In genomic region chr20:53707341-53708102, GRCh38 we compare ENCODE assay signal across 8 cellular contexts.
DNase-seq lines count a peak whose midpoint lies in the region; ATAC-seq and TF ChIP-seq lines count a peak whose summit lies in the region.

No MANE protein-coding gene starts in this region.

- intact Hi-C loops in activated T-helper 1 cell treated with anti-CD3 and anti-CD28 coated beads, Interleukin-12 subunit alpha, Interleukin-12 subunit beta, Interleukin-2, Interleukin-4 antibody, amounts not matched to agents 30 ng/mL and 10 ng/mL and 1 ng/mL, durations not matched to agents 14 hours and 24 hours and 36 hours (cut with micrococcal nuclease) = loop anchor here (1.0 to 5.0 kb wide), 19 partner anchors 14 to 630 kb away; partner anchors contain the start of gene PFDN4
- intact Hi-C loops in mucosa of descending colon (cut with DNase I, micrococcal nuclease) = no loop called here

- H3K4me3 ChIP-seq in mucosa of descending colon (no peak overlapping the region), H7 (ENCODE audit: insufficient read depth, low read depth, low read length) (no peak overlapping the region)

- H3K9me3 Mint-ChIP-seq in activated T-helper 1 cell treated with anti-CD3 and anti-CD28 coated beads, Interleukin-12 subunit alpha, Interleukin-12 subunit beta, Interleukin-2, Interleukin-4 antibody, amounts not matched to agents 30 ng/mL and 10 ng/mL and 1 ng/mL, durations not matched to agents 14 hours and 24 hours and 36 hours = no peaks in the 10 kb centered on the region

- H3K9me3 ChIP-seq in mucosa of descending colon = no peaks in the 10 kb centered on the region

- peak overlapping the region; percentile 61 for H3K4me3 Mint-ChIP-seq in activated T-helper 1 cell treated with anti-CD3 and anti-CD28 coated beads, Interleukin-12 subunit alpha, Interleukin-12 subunit beta, Interleukin-2, Interleukin-4 antibody, amounts not matched to agents 30 ng/mL and 10 ng/mL and 1 ng/mL, durations not matched to agents 14 hours and 24 hours and 36 hours

- H3K36me3 ChIP-seq in mucosa of descending colon (ENCODE audit: low read depth) = no peaks in the 10 kb centered on the region
- no peaks in the 10 kb centered on the region for H3K36me3 ChIP-seq in H7 (replicated peaks; ENCODE audit: control insufficient read depth, insufficient read depth, low read length)

- no peaks in the 10 kb centered on the region for H3K27me3 Mint-ChIP-seq in activated T-helper 1 cell treated with anti-CD3 and anti-CD28 coated beads, Interleukin-12 subunit alpha, Interleukin-12 subunit beta, Interleukin-2, Interleukin-4 antibody, amounts not matched to agents 30 ng/mL and 10 ng/mL and 1 ng/mL, durations not matched to agents 14 hours and 24 hours and 36 hours (ENCODE audit: insufficient read depth)

- peak; percentile 7 for ATAC-seq in GM19468 (IDR thresholded peaks at IDR 0.05; ENCODE audit: extremely low read depth, unreplicated experiment)
- ATAC-seq in mucosa of descending colon = peak; percentile 50
- no peak for ATAC-seq in GM19467 (IDR thresholded peaks at IDR 0.05; ENCODE audit: unreplicated experiment)

- H3K4me1 ChIP-seq in mucosa of descending colon (ENCODE audit: low read depth) = peaks cover 3% of the 10 kb centered on the region

- no peak for TF ChIP-seq CTCF in mucosa of descending colon (IDR thresholded peaks at IDR 0.05)

- no peaks in the 10 kb centered on the region for H3K36me3 Mint-ChIP-seq in activated T-helper 1 cell treated with anti-CD3 and anti-CD28 coated beads, Interleukin-12 subunit alpha, Interleukin-12 subunit beta, Interleukin-2, Interleukin-4 antibody, amounts not matched to agents 30 ng/mL and 10 ng/mL and 1 ng/mL, durations not matched to agents 14 hours and 24 hours and 36 hours (ENCODE audit: low read depth)

- H3K27me3 ChIP-seq in H7 (ENCODE audit: control insufficient read depth, insufficient read depth, low read length) = no peaks in the 10 kb centered on the region

- H3K4me1 Mint-ChIP-seq in activated T-helper 1 cell treated with anti-CD3 and anti-CD28 coated beads, Interleukin-12 subunit alpha, Interleukin-12 subunit beta, Interleukin-2, Interleukin-4 antibody, amounts not matched to agents 30 ng/mL and 10 ng/mL and 1 ng/mL, durations not matched to agents 14 hours and 24 hours and 36 hours (ENCODE audit: low read depth) = peaks cover 39% of the 10 kb centered on the region

- DNase-seq in CD1c-positive myeloid dendritic cell (ENCODE audit: extremely low spot score) (peak; percentile 95), HT-29 (ENCODE audit: low spot score) (peak; percentile 43), mucosa of descending colon (no peak), H7 (no peak), GF-D8 (lab: John Stamatoyannopoulos, UW) (no peak)
- DNase-seq in activated T-helper 1 cell treated with anti-CD3 and anti-CD28 coated beads, Interleukin-12 subunit alpha, Interleukin-12 subunit beta, Interleukin-2, Interleukin-4 antibody, amounts not matched to agents 30 ng/mL and 10 ng/mL and 1 ng/mL, durations not matched to agents 14 hours and 24 hours and 36 hours (ENCODE audit: low spot score) = no peak

- H3K27ac Mint-ChIP-seq in activated T-helper 1 cell treated with anti-CD3 and anti-CD28 coated beads, Interleukin-12 subunit alpha, Interleukin-12 subunit beta, Interleukin-2, Interleukin-4 antibody, amounts not matched to agents 30 ng/mL and 10 ng/mL and 1 ng/mL, durations not matched to agents 14 hours and 24 hours and 36 hours = peak overlapping the region; percentile 98

Comparison
In these comparisons a context has a peak if more than half of its experiments do, and no peak if none do; other contexts are left out.
1. DNase-seq: peak in CD1c-positive myeloid dendritic cell (single experiment) and HT-29 (single experiment); none in activated T-helper 1 cell treated with anti-CD3 and anti-CD28 coated beads, Interleukin-12 subunit alpha, Interleukin-12 subunit beta, Interleukin-2, Interleukin-4 antibody, amounts not matched to agents 30 ng/mL and 10 ng/mL and 1 ng/mL, durations not matched to agents 14 hours and 24 hours and 36 hours (single experiment), mucosa of descending colon (0 of 3), H7 (single experiment) and GF-D8 (single experiment).